In genomic region chr4:7121861-7122653, GRCh38 we compare ENCODE assay signal across 23 cellular contexts. TPM values are rescaled to one million over a fixed set of nuclear protein-coding genes. Genes with fewer than 3 reads are reported as not detected.
A peak's percentile ranks its signal among the peaks of the same experiment; 100 is the strongest.
DNase-seq lines count a peak whose midpoint lies in the region; ATAC-seq and TF ChIP-seq lines count a peak whose summit lies in the region.
"Had no signal": no experiment of that assay in that cellular context is flagged by ENCODE, and none has a peak within 500 bp of the region (broad histone marks: within the 10 kb centered on the region; RNA-seq: fewer than 3 reads in every experiment).

No MANE protein-coding gene starts in this region.

- H3F3A ChIP-seq in GM23338 (replicated peaks; ENCODE audit: low read depth): no peaks in the 10 kb centered on the region

- H3K9me2 ChIP-seq in GM23338 (ENCODE audit: insufficient read depth): peaks cover 10% of the 10 kb centered on the region

- TF ChIP-seq POLR2A in erythroblast (IDR thresholded peaks at IDR 0.05; ENCODE audit: low read length): no peak

- no peak overlapping the region for H3K27ac ChIP-seq in GM23338 (ENCODE audit: low read depth)
- H3K27ac ChIP-seq in WERI-Rb-1: peak overlapping the region; percentile 39
- H3K27ac ChIP-seq in neuronal stem cell (replicated peaks; ENCODE audit: low read length): no peak overlapping the region
- H3K27ac ChIP-seq in aorta (ENCODE audit: low read depth in 1 of 2, low read length in 2 of 2): no peak overlapping the region
- H3K27ac ChIP-seq: C4-2B, SK-N-MC had no signal

- no peaks in the 10 kb centered on the region for H3K4me1 ChIP-seq in GM23338 (ENCODE audit: insufficient read depth)
- H3K4me1 ChIP-seq in neuronal stem cell (ENCODE audit: control insufficient read depth in 2 of 2, insufficient read depth in 1 of 2, low read depth in 1 of 2, low read length in 2 of 2): peaks cover 0 to 7% of the 10 kb centered on the region in 2 donors
- H3K4me1 ChIP-seq in aorta (ENCODE audit: control insufficient read depth in 1 of 2, insufficient read depth in 2 of 2, low read length in 2 of 2): no peaks in the 10 kb centered on the region
- H3K4me1 ChIP-seq: Caco-2 had no signal

- no peak overlapping the region for H3K4ac ChIP-seq in neuronal stem cell (ENCODE audit: low read length)

- no peak overlapping the region for H2BK120ac ChIP-seq in neuronal stem cell (ENCODE audit: low read depth, low read length)

- intact Hi-C loops in aorta (cut with DNase I): no loop called here

- H3K4me3 Mint-ChIP-seq in GM23338: no peak overlapping the region
- H3K4me3 Mint-ChIP-seq: CD8-positive, alpha-beta T cell; H9; HFFc6 had no signal

- no peak overlapping the region for H2BK5ac ChIP-seq in neuronal stem cell (ENCODE audit: low read length)

- no CpG with 5 or more reads among the region's 25 CpGs for WGBS in neuronal stem cell (ENCODE audit: extremely low coverage in 2 of 2, insufficient read length in 2 of 2, insufficient replicate concordance in 1 of 2), 2 donors
- WGBS in aorta, 2 donors: 87 to 88% methylated on average over 23 to 25 of the region's 25 CpGs

- no peak overlapping the region for H3K23ac ChIP-seq in neuronal stem cell (ENCODE audit: low read depth, low read length, poor library complexity)

- peaks cover 2% of the 10 kb centered on the region; the same call in 2 of the 3 replicates for H3K4me1 Mint-ChIP-seq in GM23338

- H3K79me2 ChIP-seq in GM23338 (replicated peaks; ENCODE audit: insufficient read depth): no peaks in the 10 kb centered on the region

- H2BK12ac ChIP-seq in neuronal stem cell (ENCODE audit: low read length): no peak overlapping the region

- H2BK15ac ChIP-seq in neuronal stem cell (ENCODE audit: low read length): no peak overlapping the region

- H4K20me1 ChIP-seq in GM23338 (replicated peaks; ENCODE audit: insufficient read depth): no peaks in the 10 kb centered on the region; the same call in 1 of the 2 replicates

- H3K14ac ChIP-seq in neuronal stem cell (ENCODE audit: low read length): no peak overlapping the region

- H3K9me3 ChIP-seq in WERI-Rb-1 (ENCODE audit: severe bottlenecking) (peaks cover 3% of the 10 kb centered on the region), neuronal stem cell (replicated peaks in 1 of 2; ENCODE audit: control insufficient read depth in 2 of 2, insufficient read depth in 1 of 2, low read depth in 1 of 2, low read length in 2 of 2) (no peaks in the 10 kb centered on the region), aorta (ENCODE audit: control insufficient read depth, low read length) (no peaks in the 10 kb centered on the region)
- H3K9me3 ChIP-seq: Caco-2, MG63 had no signal

- H2AFZ ChIP-seq in GM23338 (no peak overlapping the region), neuronal stem cell (ENCODE audit: low read length) (no peak overlapping the region)

- no peak overlapping the region for H3K4me3 ChIP-seq in GM23338
- no peak overlapping the region for H3K4me3 ChIP-seq in WERI-Rb-1 (ENCODE audit: low read depth, low read length)
- H3K4me3 ChIP-seq in neuronal stem cell (ENCODE audit: low read length in 2 of 2): no peak overlapping the region
- H3K4me3 ChIP-seq in aorta (ENCODE audit: low read length in 2 of 2): no peak overlapping the region
- H3K4me3 ChIP-seq: GM12878, MG63, SK-N-MC had no signal

- no peaks in the 10 kb centered on the region for H3K79me1 ChIP-seq in neuronal stem cell (ENCODE audit: low read depth, low read length)

- peak overlapping the region; percentile 65 for H3K18ac ChIP-seq in neuronal stem cell (ENCODE audit: low read length)

- no peaks in the 10 kb centered on the region for H3K36me3 Mint-ChIP-seq in GM23338 (ENCODE audit: low read depth)
- H3K36me3 Mint-ChIP-seq: CD8-positive, alpha-beta T cell had no signal

- peak overlapping the region; percentile 40 for H2AK5ac ChIP-seq in neuronal stem cell (ENCODE audit: low read depth, low read length)

- TF ChIP-seq CTCF in GM23338 (conservative IDR thresholded peaks at IDR 0.05; ENCODE audit: low read depth in 2 of 2): no peak
- no peak for TF ChIP-seq CTCF in WERI-Rb-1 (IDR thresholded peaks at IDR 0.05; ENCODE audit: low read depth, low read length)

- H3K27me3 ChIP-seq in GM23338 (ENCODE audit: insufficient read depth): no peaks in the 10 kb centered on the region
- H3K27me3 ChIP-seq in WERI-Rb-1 (ENCODE audit: insufficient read depth, low read depth, severe bottlenecking): no peaks in the 10 kb centered on the region
- H3K27me3 ChIP-seq in neuronal stem cell (ENCODE audit: control insufficient read depth in 3 of 3, insufficient read depth in 3 of 3, low read depth in 1 of 3, low read length in 3 of 3): peaks cover 0 to 5% (median 0%) of the 10 kb centered on the region in 3 experiments
- no peaks in the 10 kb centered on the region for H3K27me3 ChIP-seq in aorta (ENCODE audit: control insufficient read depth in 1 of 2, insufficient read depth in 2 of 2, low read length in 1 of 2)
- H3K27me3 ChIP-seq: MG63 had no signal

- no peak overlapping the region for H4K91ac ChIP-seq in neuronal stem cell (ENCODE audit: low read depth, low read length, poor library complexity)

- H4K8ac ChIP-seq in neuronal stem cell (ENCODE audit: low read depth, low read length): no peak overlapping the region

- H3K4me2 ChIP-seq in GM23338 (no peak overlapping the region), neuronal stem cell (ENCODE audit: insufficient read depth, low read length, poor library complexity, severe bottlenecking) (no peak overlapping the region)

- H3K36me3 ChIP-seq in GM23338 (ENCODE audit: insufficient read depth): no peaks in the 10 kb centered on the region
- H3K36me3 ChIP-seq in WERI-Rb-1: no peaks in the 10 kb centered on the region
- no peaks in the 10 kb centered on the region for H3K36me3 ChIP-seq in neuronal stem cell (replicated peaks in 1 of 2; ENCODE audit: control insufficient read depth in 2 of 2, insufficient read depth in 2 of 2, low read length in 2 of 2)
- no peaks in the 10 kb centered on the region for H3K36me3 ChIP-seq in aorta (ENCODE audit: control insufficient read depth in 1 of 2, insufficient read depth in 2 of 2, low read length in 1 of 2)
- H3K36me3 ChIP-seq: MG63 had no signal

- H3K9me3 Mint-ChIP-seq in GM23338: peaks cover 3% of the 10 kb centered on the region; the same call in 1 of the 3 replicates
- H3K9me3 Mint-ChIP-seq: CD8-positive, alpha-beta T cell had no signal

- no peak overlapping the region for H3K27ac Mint-ChIP-seq in GM23338
- H3K27ac Mint-ChIP-seq: CD8-positive, alpha-beta T cell; HFFc6 had no signal

- H3K9ac ChIP-seq in neuronal stem cell (ENCODE audit: low read depth, low read length, poor library complexity): no peak overlapping the region

- no peak for DNase-seq in GM23338 (ENCODE audit: low spot score)
- DNase-seq in WERI-Rb-1: peak; percentile 92
- no peak for DNase-seq in neuronal stem cell (ENCODE audit: low spot score)
- no peak for DNase-seq in aorta
- DNase-seq in erythroblast (lab: John Stamatoyannopoulos, UW): no peak
- DNase-seq in stimulated activated CD4-positive, alpha-beta T cell treated with anti-CD3 and anti-CD28 coated beads, Interleukin-2, amount 100 ng/mL, for 48 hours: no peak
- DNase-seq: Caco-2; CD8-positive, alpha-beta T cell; GDM1; H9; HFFc6; KBM-7; MG63; NCI-H2029; NCI-H446; NCI-H524 treated with DMSO at 0.1 percent for 48 hours; NCI-H774; RPMI8226; SIG-M5 had no signal

- peak; percentile 30 for ATAC-seq in GM23338
- ATAC-seq in aorta (ENCODE audit: low FRiP score): peak; percentile 10
- ATAC-seq in HG02973 (IDR thresholded peaks at IDR 0.05; ENCODE audit: unreplicated experiment): no peak
- ATAC-seq: CD8-positive, alpha-beta T cell; GM12878 had no signal

- peaks cover 12% of the 10 kb centered on the region for H3K27me3 Mint-ChIP-seq in GM23338 (ENCODE audit: insufficient read depth, low read depth, poor library complexity)

TF ChIP-seq in GM23338, 12 proteins besides CTCF, POLR2A, EP300 and RAD21:
- TF ChIP-seq EZH2 (IDR thresholded peaks at IDR 0.05; ENCODE audit: low read depth, unreplicated experiment): no peak

RNA-seq across cellular contexts. Expression of gene GRPEL1, which starts 54.2 kb away (rescaled TPM):
- total RNA-seq in GM23338 (2014; rRNA removed; shearing (Covaris generic)): 27.4 and 27.6 TPM in 2 replicates
- polyA plus RNA-seq in GM23338 (2016; fragmentation: Nextera tagmentation; extraction: Ambion mirVana) (108 and 112 TPM in 2 replicates), aorta (10 to 100 TPM; 11.1 to 21.2 TPM)
- polyA plus RNA-seq in neuronal stem cell (2013, experiment 1 of 2): 10.3 TPM
- 9.4 TPM for polyA plus RNA-seq in neuronal stem cell (2013, experiment 2 of 2)
- 10 to 100 TPM; 16.1 to 22.0 TPM for total RNA-seq in aorta
